ENCODE assay signal across 1 cellular context in genomic region chr19:46513461-46514236, GRCh38.
A peak's percentile ranks its signal among the peaks of the same experiment; 100 is the strongest.
TF ChIP-seq lines count a peak whose summit lies in the region.

No MANE protein-coding gene starts in this region.

TF ChIP-seq in H1, 55 proteins besides CTCF, POLR2A, EP300 and RAD21 (continued from another document):
- TF ChIP-seq CHD2 (IDR thresholded peaks at IDR 0.05; ENCODE audit: low read length) (no peak), POLR2AphosphoS5 (IDR thresholded peaks at IDR 0.05; ENCODE audit: low read depth, low read length) (no peak), PHF8 (conservative IDR thresholded peaks at IDR 0.05; ENCODE audit: low read depth, low read length) (no peak), ZNF274 (IDR thresholded peaks at IDR 0.05; ENCODE audit: borderline replicate concordance, extremely low read depth, low read length) (no peak), ATF3 (IDR thresholded peaks at IDR 0.05; ENCODE audit: insufficient read depth, low read depth, low read length) (no peak), GTF2F1 (IDR thresholded peaks at IDR 0.05; ENCODE audit: borderline replicate concordance, low read depth, low read length) (0 out of 2 replicates have a peak, but pooled peaks have one; percentile 26), TEAD4 (IDR thresholded peaks at IDR 0.05; ENCODE audit: low read depth, low read length) (no peak), HDAC6 (IDR thresholded peaks at IDR 0.05; ENCODE audit: low read depth, low read length) (no peak), CEBPB (IDR thresholded peaks at IDR 0.05; ENCODE audit: low read depth, low read length) (no peak), NRF1 (IDR thresholded peaks at IDR 0.05; ENCODE audit: low read depth, low read length) (no peak), SIX5 (IDR thresholded peaks at IDR 0.05; ENCODE audit: low read depth, low read length) (no peak), YY1 (IDR thresholded peaks at IDR 0.05; ENCODE audit: low read depth, low read length) (0 out of 2 replicates have a peak, but pooled peaks have one; percentile 17), FOSL1 (IDR thresholded peaks at IDR 0.05; ENCODE audit: insufficient read depth, low read depth, low read length) (no peak), SAP30 (IDR thresholded peaks at IDR 0.05; ENCODE audit: insufficient read depth, insufficient replicate concordance, low read length) (no peak), EZH2 (IDR thresholded peaks at IDR 0.05; ENCODE audit: low read depth, low read length, severe bottlenecking) (no peak), JUND (IDR thresholded peaks at IDR 0.05; ENCODE audit: low read length) (peak; percentile 36; the same call in 1 of the 2 replicates), CHD1 (IDR thresholded peaks at IDR 0.05; ENCODE audit: low read depth, low read length) (no peak), ATF2 (IDR thresholded peaks at IDR 0.05; ENCODE audit: low read length) (no peak), SP4 (IDR thresholded peaks at IDR 0.05; ENCODE audit: low read length) (no peak), TBP (IDR thresholded peaks at IDR 0.05; ENCODE audit: low read depth, low read length) (no peak), KDM1A (IDR thresholded peaks at IDR 0.05; ENCODE audit: borderline replicate concordance, low read length) (peak; percentile 99), SP1 (IDR thresholded peaks at IDR 0.05; ENCODE audit: low read depth, low read length) (no peak), BACH1 (IDR thresholded peaks at IDR 0.05; ENCODE audit: low read length) (peak; percentile 71), POU5F1 (IDR thresholded peaks at IDR 0.05; ENCODE audit: low read depth, low read length) (no peak), TAF7 (optimal IDR thresholded peaks at IDR 0.05; ENCODE audit: borderline replicate concordance, low read depth, low read length) (no peak), BRCA1 (IDR thresholded peaks at IDR 0.05; ENCODE audit: low read depth, low read length) (no peak), CHD7 (IDR thresholded peaks at IDR 0.05; ENCODE audit: insufficient replicate concordance, low read length) (no peak), EGR1 (IDR thresholded peaks at IDR 0.05; ENCODE audit: borderline replicate concordance, low read depth, low read length) (no peak), BCL11A (IDR thresholded peaks at IDR 0.05; ENCODE audit: low read depth in 2 of 2, low read length in 2 of 2) (no peak), CBX8 (IDR thresholded peaks at IDR 0.05; ENCODE audit: borderline replicate concordance, low read depth, low read length) (no peak), RXRA (IDR thresholded peaks at IDR 0.05; ENCODE audit: insufficient read depth, low read depth, low read length) (no peak), RFX5 (IDR thresholded peaks at IDR 0.05; ENCODE audit: borderline replicate concordance, low read depth, low read length) (no peak), CTBP2 (IDR thresholded peaks at IDR 0.05; ENCODE audit: borderline replicate concordance, insufficient read depth, insufficient read length, low read length) (no peak), HDAC2 (IDR thresholded peaks at IDR 0.05; ENCODE audit: borderline replicate concordance in 1 of 2, low read depth in 2 of 2, low read length in 2 of 2) (peak; percentile 64 to 98; a peak in 2 of 4 replicates), SIN3A (conservative IDR thresholded peaks at IDR 0.05 in 1 of 2, IDR thresholded peaks at IDR 0.05 in 1 of 2; ENCODE audit: low read depth in 1 of 2, low read length in 2 of 2) (peak in 1 of 2 experiments; percentile 49; a peak in 1 of 4 replicates), MAFK (IDR thresholded peaks at IDR 0.05; ENCODE audit: low read depth, low read length) (no peak), SIRT6 (IDR thresholded peaks at IDR 0.05; ENCODE audit: low read length) (no peak), KDM5A (IDR thresholded peaks at IDR 0.05; ENCODE audit: low read length) (no peak), NANOG (IDR thresholded peaks at IDR 0.05; ENCODE audit: insufficient read depth, low read depth, low read length, poor library complexity, severe bottlenecking) (no peak), SRF (IDR thresholded peaks at IDR 0.05; ENCODE audit: low read depth, low read length) (no peak), SUZ12 (IDR thresholded peaks at IDR 0.05; ENCODE audit: low read length) (no peak), KDM4A (IDR thresholded peaks at IDR 0.05; ENCODE audit: low read depth, low read length, severe bottlenecking) (no peak), CBX5 (IDR thresholded peaks at IDR 0.05; ENCODE audit: low read depth, low read length) (no peak), RBBP5 (IDR thresholded peaks at IDR 0.05; ENCODE audit: borderline replicate concordance, low read depth, low read length) (no peak), TAF1 (IDR thresholded peaks at IDR 0.05; ENCODE audit: low read depth, low read length) (no peak), SP2 (IDR thresholded peaks at IDR 0.05; ENCODE audit: low read length) (no peak)
- TF ChIP-seq, protein P1, sequence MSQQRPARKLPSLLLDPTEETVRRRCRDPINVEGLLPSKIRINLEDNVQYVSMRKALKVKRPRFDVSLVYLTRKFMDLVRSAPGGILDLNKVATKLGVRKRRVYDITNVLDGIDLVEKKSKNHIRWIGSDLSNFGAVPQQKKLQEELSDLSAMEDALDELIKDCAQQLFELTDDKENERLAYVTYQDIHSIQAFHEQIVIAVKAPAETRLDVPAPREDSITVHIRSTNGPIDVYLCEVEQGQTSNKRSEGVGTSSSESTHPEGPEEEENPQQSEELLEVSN (IDR thresholded peaks at IDR 0.05): no peak; the same call in 1 of the 2 replicates
- TF ChIP-seq, protein P2, sequence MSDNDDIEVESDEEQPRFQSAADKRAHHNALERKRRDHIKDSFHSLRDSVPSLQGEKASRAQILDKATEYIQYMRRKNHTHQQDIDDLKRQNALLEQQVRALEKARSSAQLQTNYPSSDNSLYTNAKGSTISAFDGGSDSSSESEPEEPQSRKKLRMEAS (IDR thresholded peaks at IDR 0.05): peak; percentile 86
- TF ChIP-seq, protein P3, sequence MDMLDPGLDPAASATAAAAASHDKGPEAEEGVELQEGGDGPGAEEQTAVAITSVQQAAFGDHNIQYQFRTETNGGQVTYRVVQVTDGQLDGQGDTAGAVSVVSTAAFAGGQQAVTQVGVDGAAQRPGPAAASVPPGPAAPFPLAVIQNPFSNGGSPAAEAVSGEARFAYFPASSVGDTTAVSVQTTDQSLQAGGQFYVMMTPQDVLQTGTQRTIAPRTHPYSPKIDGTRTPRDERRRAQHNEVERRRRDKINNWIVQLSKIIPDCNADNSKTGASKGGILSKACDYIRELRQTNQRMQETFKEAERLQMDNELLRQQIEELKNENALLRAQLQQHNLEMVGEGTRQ (IDR thresholded peaks at IDR 0.05; ENCODE audit: low read length): no peak
